In the genomic region with DNA sequence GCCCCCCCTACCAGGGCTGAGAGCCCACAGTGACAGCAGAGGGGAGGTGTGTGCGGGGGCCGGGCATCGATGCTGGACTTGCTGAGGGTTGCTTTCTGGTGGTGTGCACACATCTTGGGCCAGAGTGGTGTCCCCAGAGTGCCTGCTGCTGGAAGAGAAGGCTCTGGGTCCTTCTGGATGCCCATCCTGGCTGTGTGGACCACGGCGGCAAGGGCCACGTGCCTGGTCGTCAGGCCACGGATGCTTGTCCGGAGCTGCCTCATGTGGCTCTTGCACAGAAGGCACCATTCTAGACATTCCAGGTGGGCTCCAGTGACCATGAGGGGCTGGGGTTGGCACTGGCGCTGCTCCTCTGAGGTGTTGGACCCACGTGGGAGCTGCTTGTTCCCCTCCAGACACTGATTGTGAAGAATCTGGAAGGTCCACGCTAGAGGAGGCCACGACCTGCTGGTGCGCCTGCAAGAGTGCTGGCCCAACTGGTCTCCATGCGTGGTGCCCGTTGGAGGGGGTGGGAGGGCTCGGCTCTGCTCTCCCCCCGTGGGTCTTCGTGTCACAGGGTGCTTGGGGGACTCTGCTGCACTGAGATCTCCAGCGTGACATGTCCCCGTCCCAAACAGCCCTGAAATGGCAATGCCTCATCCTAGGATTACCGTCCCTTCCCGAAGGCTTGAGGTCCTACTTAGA, we compare ENCODE assay signal across 2 cellular contexts.
TF ChIP-seq lines count a peak whose summit lies in the region.

No MANE protein-coding gene starts in this region.

TF ChIP-seq in GM23338, 12 proteins besides CTCF, POLR2A, EP300 and RAD21:
- TF ChIP-seq ZNF331 (CRISPR knock-in tag; IDR thresholded peaks at IDR 0.05; ENCODE audit: low read depth) = no peak

TF ChIP-seq in GM12878, 131 proteins besides CTCF, POLR2A, EP300 and RAD21:
- TF ChIP-seq RELA (IDR thresholded peaks at IDR 0.05; ENCODE audit: borderline replicate concordance, partially characterized antibody) (no peak), MYC (IDR thresholded peaks at IDR 0.05; ENCODE audit: insufficient read depth, insufficient read length, insufficient replicate concordance, low read length, severe bottlenecking) (no peak), EED (IDR thresholded peaks at IDR 0.05; ENCODE audit: low read depth) (no peak), BHLHE40 (IDR thresholded peaks at IDR 0.05; ENCODE audit: borderline replicate concordance in 1 of 2, low read depth in 2 of 2, low read length in 1 of 2) (no peak), CEBPB (IDR thresholded peaks at IDR 0.05; ENCODE audit: borderline replicate concordance in 1 of 2, low read depth in 2 of 2, low read length in 2 of 2) (no peak), ZSCAN29 (IDR thresholded peaks at IDR 0.05) (no peak)
- TF ChIP-seq, protein P1, sequence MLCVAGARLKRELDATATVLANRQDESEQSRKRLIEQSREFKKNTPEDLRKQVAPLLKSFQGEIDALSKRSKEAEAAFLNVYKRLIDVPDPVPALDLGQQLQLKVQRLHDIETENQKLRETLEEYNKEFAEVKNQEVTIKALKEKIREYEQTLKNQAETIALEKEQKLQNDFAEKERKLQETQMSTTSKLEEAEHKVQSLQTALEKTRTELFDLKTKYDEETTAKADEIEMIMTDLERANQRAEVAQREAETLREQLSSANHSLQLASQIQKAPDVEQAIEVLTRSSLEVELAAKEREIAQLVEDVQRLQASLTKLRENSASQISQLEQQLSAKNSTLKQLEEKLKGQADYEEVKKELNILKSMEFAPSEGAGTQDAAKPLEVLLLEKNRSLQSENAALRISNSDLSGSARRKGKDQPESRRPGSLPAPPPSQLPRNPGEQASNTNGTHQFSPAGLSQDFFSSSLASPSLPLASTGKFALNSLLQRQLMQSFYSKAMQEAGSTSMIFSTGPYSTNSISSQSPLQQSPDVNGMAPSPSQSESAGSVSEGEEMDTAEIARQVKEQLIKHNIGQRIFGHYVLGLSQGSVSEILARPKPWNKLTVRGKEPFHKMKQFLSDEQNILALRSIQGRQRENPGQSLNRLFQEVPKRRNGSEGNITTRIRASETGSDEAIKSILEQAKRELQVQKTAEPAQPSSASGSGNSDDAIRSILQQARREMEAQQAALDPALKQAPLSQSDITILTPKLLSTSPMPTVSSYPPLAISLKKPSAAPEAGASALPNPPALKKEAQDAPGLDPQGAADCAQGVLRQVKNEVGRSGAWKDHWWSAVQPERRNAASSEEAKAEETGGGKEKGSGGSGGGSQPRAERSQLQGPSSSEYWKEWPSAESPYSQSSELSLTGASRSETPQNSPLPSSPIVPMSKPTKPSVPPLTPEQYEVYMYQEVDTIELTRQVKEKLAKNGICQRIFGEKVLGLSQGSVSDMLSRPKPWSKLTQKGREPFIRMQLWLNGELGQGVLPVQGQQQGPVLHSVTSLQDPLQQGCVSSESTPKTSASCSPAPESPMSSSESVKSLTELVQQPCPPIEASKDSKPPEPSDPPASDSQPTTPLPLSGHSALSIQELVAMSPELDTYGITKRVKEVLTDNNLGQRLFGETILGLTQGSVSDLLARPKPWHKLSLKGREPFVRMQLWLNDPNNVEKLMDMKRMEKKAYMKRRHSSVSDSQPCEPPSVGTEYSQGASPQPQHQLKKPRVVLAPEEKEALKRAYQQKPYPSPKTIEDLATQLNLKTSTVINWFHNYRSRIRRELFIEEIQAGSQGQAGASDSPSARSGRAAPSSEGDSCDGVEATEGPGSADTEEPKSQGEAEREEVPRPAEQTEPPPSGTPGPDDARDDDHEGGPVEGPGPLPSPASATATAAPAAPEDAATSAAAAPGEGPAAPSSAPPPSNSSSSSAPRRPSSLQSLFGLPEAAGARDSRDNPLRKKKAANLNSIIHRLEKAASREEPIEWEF (IDR thresholded peaks at IDR 0.05; ENCODE audit: insufficient replicate concordance, low read depth, low read length) = no peak
